In the genomic region with DNA sequence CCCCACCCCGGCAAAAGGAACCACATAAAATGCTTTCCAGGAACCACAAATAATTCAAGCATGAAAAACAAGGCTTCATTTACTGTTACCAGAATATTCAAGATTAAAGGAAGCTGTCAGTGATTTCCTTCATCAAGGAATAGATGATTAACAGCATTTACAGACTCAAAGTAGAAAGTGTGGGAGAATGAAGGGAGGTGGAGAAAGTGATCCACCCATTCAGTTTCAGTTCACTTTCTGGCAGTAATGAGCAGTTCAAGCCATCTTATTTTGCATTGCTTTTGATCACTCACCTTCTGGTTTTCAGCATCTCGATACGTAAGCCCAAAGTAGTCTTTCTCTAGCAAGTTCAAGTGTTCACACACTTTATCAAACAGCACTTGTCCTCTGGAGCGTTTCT, we compare ENCODE assay signal across 17 cellular contexts.
DNase-seq lines count a peak whose midpoint lies in the region; ATAC-seq and TF ChIP-seq lines count a peak whose summit lies in the region.
"Had no signal": no experiment of that assay in that cellular context is flagged by ENCODE, and none has a peak within 500 bp of the region (broad histone marks: within the 10 kb centered on the region; RNA-seq: fewer than 3 reads in every experiment).

No MANE protein-coding gene starts in this region.

- CTCF ChIA-PET in activated CD4-positive, alpha-beta T cell treated with anti-CD3 and anti-CD28 coated beads for 36 hours (lab: Charles Lee): no interaction called here

- H2AFZ ChIP-seq in OCI-LY3 (ENCODE audit: low read depth, low read length): no peak overlapping the region
- H2AFZ ChIP-seq: neural progenitor cell had no signal

- POLR2A ChIA-PET in activated CD4-positive, alpha-beta T cell treated with anti-CD3 and anti-CD28 coated beads for 36 hours (lab: Charles Lee): no interaction called here

- in situ Hi-C loops in gastrocnemius medialis (cut with MboI; ENCODE audit: low sequenced_read_pairs in 4 of 4): loop anchor here in 1 of 4 donors (25.0 kb wide), 1 partner anchor 92 kb away; the partner anchor contains the start of gene EPB41L3

- intact Hi-C loops in activated CD4-positive, alpha-beta T cell treated with anti-CD3 and anti-CD28 coated beads for 36 hours (cut with DNase I, micrococcal nuclease): no loop called here
- intact Hi-C loops in gastrocnemius medialis (cut with DNase I; ENCODE audit: low total_unique reads): no loop called here

- no peaks in the 10 kb centered on the region for H3K36me3 ChIP-seq in OCI-LY3 (replicated peaks; ENCODE audit: low read depth, low read length)
- H3K36me3 ChIP-seq in gastrocnemius medialis: no peaks in the 10 kb centered on the region
- H3K36me3 ChIP-seq: breast epithelium, neural progenitor cell had no signal

- H3K4me3 ChIP-seq in OCI-LY3 (ENCODE audit: low read length) (no peak overlapping the region), gastrocnemius medialis (no peak overlapping the region)
- H3K4me3 ChIP-seq: breast epithelium, neural progenitor cell had no signal

- H3K36me3 Mint-ChIP-seq in activated CD4-positive, alpha-beta T cell treated with anti-CD3 and anti-CD28 coated beads for 36 hours (ENCODE audit: low read depth): no peaks in the 10 kb centered on the region
- H3K36me3 Mint-ChIP-seq: neural progenitor cell had no signal

- no peak overlapping the region for H3K9ac ChIP-seq in OCI-LY3 (ENCODE audit: low read length)
- H3K9ac ChIP-seq: neural progenitor cell had no signal

- no peaks in the 10 kb centered on the region for H3K79me2 ChIP-seq in OCI-LY3 (ENCODE audit: low read length)

- no peaks in the 10 kb centered on the region for H3K27me3 ChIP-seq in OCI-LY3 (ENCODE audit: low read depth, low read length)
- no peaks in the 10 kb centered on the region for H3K27me3 ChIP-seq in gastrocnemius medialis
- H3K27me3 ChIP-seq: breast epithelium, neural progenitor cell had no signal

- H3K4me3 Mint-ChIP-seq in activated CD4-positive, alpha-beta T cell treated with anti-CD3 and anti-CD28 coated beads for 36 hours: no peak overlapping the region
- H3K4me3 Mint-ChIP-seq: neural progenitor cell had no signal

- peak; percentile 58 for ATAC-seq in activated CD4-positive, alpha-beta T cell treated with anti-CD3 and anti-CD28 coated beads for 36 hours
- ATAC-seq in HG02938 (IDR thresholded peaks at IDR 0.05; ENCODE audit: unreplicated experiment): peak; percentile 59
- no peak for ATAC-seq in gastrocnemius medialis
- ATAC-seq in GM21576 (IDR thresholded peaks at IDR 0.05; ENCODE audit: unreplicated experiment): no peak
- ATAC-seq in stimulated activated naive CD8-positive, alpha-beta T cell treated with anti-CD3 and anti-CD28 coated beads, Interleukin-15, Interleukin-2, amounts not matched to agents 100 U/mL and 50 U/mL, for 24 hours: no peak

- H3K4me2 ChIP-seq in OCI-LY3 (ENCODE audit: low read length): peak overlapping the region; percentile 28; the same call in 1 of the 2 replicates
- H3K4me2 ChIP-seq: neural progenitor cell had no signal

- H3K27me3 Mint-ChIP-seq in activated CD4-positive, alpha-beta T cell treated with anti-CD3 and anti-CD28 coated beads for 36 hours: peaks cover 2% of the 10 kb centered on the region

- no peak for TF ChIP-seq CTCF in OCI-LY3 (IDR thresholded peaks at IDR 0.05; ENCODE audit: low read depth, low read length)
- no peak for TF ChIP-seq CTCF in gastrocnemius medialis (IDR thresholded peaks at IDR 0.05 in 4 of 5, conservative IDR thresholded peaks at IDR 0.05 in 1 of 5)

- H3K27ac Mint-ChIP-seq in activated CD4-positive, alpha-beta T cell treated with anti-CD3 and anti-CD28 coated beads for 36 hours: no peak overlapping the region

- no peaks in the 10 kb centered on the region for H3K9me3 Mint-ChIP-seq in activated CD4-positive, alpha-beta T cell treated with anti-CD3 and anti-CD28 coated beads for 36 hours (ENCODE audit: low read depth)
- H3K9me3 Mint-ChIP-seq: neural progenitor cell had no signal

- H3K9me3 ChIP-seq in OCI-LY3 (ENCODE audit: insufficient read depth, low read length): no peaks in the 10 kb centered on the region
- H3K9me3 ChIP-seq in gastrocnemius medialis: no peaks in the 10 kb centered on the region
- H3K9me3 ChIP-seq: breast epithelium had no signal

- H3K4me1 Mint-ChIP-seq in activated CD4-positive, alpha-beta T cell treated with anti-CD3 and anti-CD28 coated beads for 36 hours: peaks cover 14% of the 10 kb centered on the region
- H3K4me1 Mint-ChIP-seq: neural progenitor cell had no signal

- peaks cover 14% of the 10 kb centered on the region for H3K4me1 ChIP-seq in OCI-LY3 (ENCODE audit: low read length)
- H3K4me1 ChIP-seq in gastrocnemius medialis: no peaks in the 10 kb centered on the region
- H3K4me1 ChIP-seq: breast epithelium, neural progenitor cell had no signal

- no peak for DNase-seq in activated CD4-positive, alpha-beta T cell treated with anti-CD3 and anti-CD28 coated beads for 36 hours
- no peak for DNase-seq in activated CD4-positive, alpha-beta T cell treated with anti-CD3 and anti-CD28 coated beads, Interleukin-2, amount 50 U/mL, for 1 hour
- DNase-seq in gastrocnemius medialis (no peak), cerebellar cortex (ENCODE audit: low spot score) (no peak)
- DNase-seq in stimulated activated naive CD8-positive, alpha-beta T cell treated with anti-CD3 and anti-CD28 coated beads, Interleukin-15, Interleukin-2, amounts not matched to agents 100 U/mL and 50 U/mL, for 24 hours: no peak
- DNase-seq: 8988T, DMS 273 treated with DMSO at 0.1 percent for 48 hours, foreskin melanocyte, GDM1, NCI-H187 treated with DMSO at 0.1 percent for 48 hours, SHP77 had no signal

- TF ChIP-seq POLR2A in gastrocnemius medialis (IDR thresholded peaks at IDR 0.05): no peak

- H4K20me1 ChIP-seq in OCI-LY3 (ENCODE audit: insufficient read depth, low read length): no peaks in the 10 kb centered on the region

- no peak overlapping the region for H3K27ac ChIP-seq in OCI-LY3 (ENCODE audit: low read length)
- no peak overlapping the region for H3K27ac ChIP-seq in gastrocnemius medialis
- H3K27ac ChIP-seq: breast epithelium, C4-2B, neural progenitor cell had no signal

Comparison
In these comparisons a context has a peak if more than half of its experiments do, and no peak if none do; other contexts are left out.
1. ATAC-seq: peak in activated CD4-positive, alpha-beta T cell treated with anti-CD3 and anti-CD28 coated beads for 36 hours (single experiment) and HG02938 (single experiment); none in gastrocnemius medialis (0 of 2), GM21576 (single experiment) and stimulated activated naive CD8-positive, alpha-beta T cell treated with anti-CD3 and anti-CD28 coated beads, Interleukin-15, Interleukin-2, amounts not matched to agents 100 U/mL and 50 U/mL, for 24 hours (single experiment).